Comparison of ENCODE assay signal across 8 cellular contexts in the genomic region with DNA sequence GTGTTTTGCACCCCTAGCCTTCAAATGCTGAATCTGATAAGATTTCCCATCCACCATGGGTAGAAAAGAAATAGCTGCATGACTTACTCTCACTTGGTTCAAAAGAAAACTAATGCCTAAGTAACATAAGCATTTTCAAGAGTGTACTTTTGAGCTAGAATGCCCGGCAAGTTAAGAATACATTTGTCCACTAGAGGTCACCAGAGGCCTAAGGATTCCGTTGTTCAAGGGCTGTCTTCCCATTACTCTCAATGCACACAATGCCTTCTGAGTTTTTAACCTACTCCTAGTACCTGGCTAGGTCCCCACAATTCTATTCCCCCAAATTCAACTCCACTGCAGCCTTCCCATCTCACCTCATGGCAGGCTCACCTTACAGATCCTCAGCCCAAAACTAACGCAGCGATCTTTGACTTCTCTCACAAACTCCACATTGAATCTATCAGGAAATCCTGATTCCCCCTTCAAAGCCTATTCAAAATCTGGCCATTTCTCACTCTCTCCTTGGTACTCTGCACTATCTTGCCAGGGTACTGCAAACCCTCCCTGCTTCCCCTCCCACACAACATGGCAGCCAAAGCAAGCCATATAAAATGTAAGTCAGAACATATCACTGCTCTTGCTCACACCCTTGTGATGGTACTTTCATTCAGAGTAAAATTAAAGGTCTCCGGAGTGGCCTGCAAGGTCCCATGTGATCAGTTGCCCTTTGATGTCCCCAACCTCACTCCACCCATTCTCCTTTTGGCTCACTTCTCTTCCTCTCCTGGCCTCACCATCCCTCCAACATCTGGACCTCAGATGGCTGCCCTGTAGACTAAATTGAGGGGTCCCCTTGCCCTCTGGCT. TPM values are rescaled to one million over a fixed set of nuclear protein-coding genes. Genes with fewer than 3 reads are reported as not detected.
DNase-seq lines count a peak whose midpoint lies in the region; ATAC-seq, FAIRE-seq and TF ChIP-seq lines count a peak whose summit lies in the region.

No MANE protein-coding gene starts in this region.

- CTCF ChIA-PET in A673 (lab: Charles Lee) (interaction anchor here (0.6 to 1.5 kb wide), 5 partner anchors 62 to 1033 kb away, joined by 3 to 27 read pairs (median 4); no protein-coding TSS in a partner anchor), GM12878 (lab: Yijun Ruan, JAX) (interaction anchor here (0.6 to 11.0 kb wide), 48 partner anchors 10 to 1032 kb away, joined by 3 to 300 read pairs (median 4); a partner anchor contains a TSS)

- SMC1A ChIA-PET in GM12878 (lab: Charles Lee; ENCODE audit: uncharacterized antibody, unreplicated experiment): interaction anchor here (0.6 to 8.5 kb wide), 30 partner anchors 8 to 1033 kb away, joined by 3 to 172 read pairs (median 4); a partner anchor contains a TSS

- H3K4me3 ChIP-seq in A673 (ENCODE audit: low read depth, low read length, poor library complexity, severe bottlenecking) (no peak overlapping the region), GM12878 (no peak overlapping the region)

- no TSS peak for BruUV-seq in A673 (replicated peaks; lab: Mats Ljungman, UMichigan)
- BruUV-seq in GM12878 (replicated peaks; lab: Mats Ljungman, UMichigan): no TSS peak

- in situ Hi-C loops in GM12878 (cut with MboI): loop anchor here (5.0 to 10.0 kb wide), 3 partner anchors 200 to 908 kb away; no protein-coding TSS in a partner anchor

- H2AFZ ChIP-seq in GM12878 (ENCODE audit: control insufficient read depth, low read depth, low read length): no peak overlapping the region

- peak; percentile 95 for ATAC-seq in GM18502 (IDR thresholded peaks at IDR 0.05; ENCODE audit: poor library complexity, unreplicated experiment)
- peak; percentile 91 for ATAC-seq in HG02852 (IDR thresholded peaks at IDR 0.05; ENCODE audit: unreplicated experiment)
- ATAC-seq in GM12878: peak; percentile 98

- H3K4me1 ChIP-seq in A673 (ENCODE audit: insufficient read depth, low read length, poor library complexity, severe bottlenecking): no peaks in the 10 kb centered on the region
- no peaks in the 10 kb centered on the region for H3K4me1 ChIP-seq in GM12878 (ENCODE audit: control insufficient read depth, insufficient read depth, low read length)

- H3K27me3 ChIP-seq in A673 (replicated peaks; ENCODE audit: insufficient read depth, low read depth, low read length, poor library complexity) (no peaks in the 10 kb centered on the region), GM12878 (replicated peaks in 1 of 2; ENCODE audit: control insufficient read depth in 2 of 2, insufficient read depth in 2 of 2, low read length in 1 of 2) (no peaks in the 10 kb centered on the region)

- intact Hi-C loops in A673 (cut with micrococcal nuclease; ENCODE audit: unreplicated experiment): loop anchor here (1.0 to 5.0 kb wide), 4 partner anchors 200 to 1030 kb away; no protein-coding TSS in a partner anchor
- intact Hi-C loops in GM12878 (cut with micrococcal nuclease; ENCODE audit: unreplicated experiment): loop anchor here (1.0 to 5.0 kb wide), 5 partner anchors 148 to 1030 kb away; no protein-coding TSS in a partner anchor

- H3K9me3 ChIP-seq in A673 (ENCODE audit: low read depth, low read length, poor library complexity, severe bottlenecking) (no peaks in the 10 kb centered on the region), GM12878 (replicated peaks; ENCODE audit: control insufficient read depth, insufficient read depth, low read length) (no peaks in the 10 kb centered on the region)

- 58% methylated on average over 5 of the region's 5 CpGs for WGBS in GM12878 (ENCODE audit: insufficient coverage, insufficient replicate concordance, low lambda C conversion rate, missing lambda C conversion rate)

- H3K79me2 ChIP-seq in GM12878 (ENCODE audit: control insufficient read depth, insufficient read depth, low read length): no peaks in the 10 kb centered on the region

- RAD21 ChIA-PET in GM12878 (lab: Charles Lee; ENCODE audit: unreplicated experiment): interaction anchor here (0.6 to 5.9 kb wide), 28 partner anchors 9 to 1032 kb away, joined by 3 to 127 read pairs (median 4); a partner anchor contains a TSS

- no peaks in the 10 kb centered on the region for H4K20me1 ChIP-seq in GM12878 (ENCODE audit: control insufficient read depth, insufficient read depth)

- TF ChIP-seq CTCF in A673 (conservative IDR thresholded peaks at IDR 0.05; ENCODE audit: low read depth, low read length) (peak; percentile 74), GM12878 (IDR thresholded peaks at IDR 0.05 in 2 of 3, conservative IDR thresholded peaks at IDR 0.05 in 1 of 3; ENCODE audit: control insufficient read depth in 2 of 3, extremely low read depth in 1 of 3, insufficient read depth in 1 of 3, low read depth in 3 of 3, low read length in 3 of 3) (peak; percentile 57 to 83 (median 75))

- FAIRE-seq in GM12878 (lab: Jason Lieb, UNC): peak; percentile 99

- TF ChIP-seq POLR2A in GM12878 (IDR thresholded peaks at IDR 0.05; ENCODE audit: low read depth, low read length): no peak

- POLR2A ChIA-PET in A673 (lab: Charles Lee; ENCODE audit: low non-redundant PET) (interaction anchor here (0.5 to 0.6 kb wide), 2 partner anchors 205 to 927 kb away, joined by 3 to 6 read pairs; no protein-coding TSS in a partner anchor), GM12878 (lab: Charles Lee) (interaction anchor here (1.5 kb wide), 1 partner anchor 201 kb away, joined by 4 read pairs; no protein-coding TSS in a partner anchor)

- DNase-seq in A673 (ENCODE audit: low spot score) (peak; percentile 77), NCI-H1436 (lab: John Stamatoyannopoulos, UW) (peak; percentile 50), SKM-1 (lab: John Stamatoyannopoulos, UW; ENCODE audit: unreplicated experiment) (peak; percentile 64), GM12878 (ENCODE audit: low read depth, low spot score) (no peak), iPS-NIHi11 (ENCODE audit: low spot score) (peak; percentile 77)
- DNase-seq in stimulated activated CD4-positive, alpha-beta T cell treated with anti-CD3 and anti-CD28 coated beads, Interleukin-12 subunit alpha, Interleukin-12 subunit beta, amount 100 ng/mL, for 48 hours (ENCODE audit: low read depth in 2 of 3, low spot score in 1 of 3): peak in 2 of 3 donors; percentile 20 to 76

- TF ChIP-seq EP300 in GM12878 (IDR thresholded peaks at IDR 0.05; ENCODE audit: borderline replicate concordance in 1 of 2, control insufficient read depth in 1 of 2, low read depth in 2 of 2, low read length in 2 of 2): no peak

- no peak overlapping the region for H3K9ac ChIP-seq in GM12878 (ENCODE audit: control insufficient read depth, insufficient read depth, low read length)

- H3K4me2 ChIP-seq in GM12878 (ENCODE audit: control insufficient read depth, insufficient read depth): no peak overlapping the region

- peaks cover 23% of the 10 kb centered on the region for H3K36me3 ChIP-seq in A673 (ENCODE audit: insufficient read depth, low read length, poor library complexity, severe bottlenecking)
- H3K36me3 ChIP-seq in GM12878 (ENCODE audit: control insufficient read depth in 2 of 2, insufficient read depth in 2 of 2, low read length in 1 of 2): peaks cover 0 to 25% of the 10 kb centered on the region in 2 experiments; a peak in 3 of 4 replicates

- TF ChIP-seq RAD21 in GM12878 (IDR thresholded peaks at IDR 0.05; ENCODE audit: insufficient read depth, low read depth, low read length): peak; percentile 90

- H3K27ac ChIP-seq in A673 (ENCODE audit: low read depth, low read length, poor library complexity, severe bottlenecking) (peak overlapping the region; percentile 11), GM12878 (ENCODE audit: control insufficient read depth, insufficient read depth) (no peak overlapping the region)

TF ChIP-seq in GM12878, 131 proteins besides CTCF, POLR2A, EP300 and RAD21 (continues in another document):
- TF ChIP-seq MEF2B (IDR thresholded peaks at IDR 0.05; ENCODE audit: partially characterized antibody, poor library complexity, severe bottlenecking): no peak

RNA-seq across cellular contexts. Expression of a gene that starts 13.4 kb away (rescaled TPM):
- total RNA-seq in A673 (2021) (48.4 and 49.8 TPM in 2 replicates), GM12878 (2014; rRNA removed) (50.0 and 63.2 TPM in 2 replicates), GM12878 (2014; rRNA removed; fragmentation: Illumina TruSeq; extraction: Trizol) (94.7 and 95.8 TPM in 2 replicates), GM12878 (2021) (68.4 and 71.1 TPM in 2 replicates)
- 33.6 and 40.7 TPM in 2 replicates for total RNA-seq in GM12878 (2013; cell fraction: nucleolus; rRNA removed)
- polyA plus RNA-seq in GM12878 (2011; ENCODE audit: low read depth): 28.3 TPM
- polyA plus RNA-seq in GM12878 (2011; rRNA removed) (62.9 and 91.8 TPM in 2 replicates), GM12878 (2014; fragmentation: Illumina TruSeq; extraction: Trizol) (101 and 129 TPM in 2 replicates), GM12878 (2014; fragmentation: Nextera tagmentation; extraction: Ambion mirVana) (10 to 100 TPM; 46.9 to 61.3 TPM), GM12878 (2014; rRNA removed) (61.5 and 72.5 TPM in 2 replicates), GM12878 (2016; fragmentation: Nextera tagmentation; extraction: Ambion mirVana) (100 to 1,000 TPM in 1 of 2 experiments, 10 to 100 TPM in 1; 96.1 to 103 TPM)
- 22.9 and 24.3 TPM in 2 replicates for polyA plus RNA-seq in GM12878 (2011; cell fraction: cytosol; rRNA removed)
- polyA plus RNA-seq in GM12878 (2011; cell fraction: nucleus; rRNA removed): 34.5 and 49.2 TPM in 2 replicates
- polyA plus RNA-seq in GM12878 (2012): 43.7 and 46.5 TPM in 2 replicates
- 34.4 and 56.9 TPM in 2 replicates for polyA minus RNA-seq in GM12878 (2011; rRNA and poly(A)+ RNA removed)
- polyA minus RNA-seq in GM12878 (2011; cell fraction: cytosol; rRNA and poly(A)+ RNA removed): 16.0 and 22.2 TPM in 2 replicates
- polyA minus RNA-seq in GM12878 (2011; cell fraction: nucleus; rRNA and poly(A)+ RNA removed): 25.8 and 40.1 TPM in 2 replicates

RNA-seq across cellular contexts. Expression of a gene that starts 47.3 kb away (rescaled TPM):
- total RNA-seq in A673 (2021): 43.4 and 48.3 TPM in 2 replicates
- total RNA-seq in GM12878 (2013; cell fraction: nucleolus; rRNA removed): 13.2 and 16.0 TPM in 2 replicates
- 14.2 and 15.3 TPM in 2 replicates for total RNA-seq in GM12878 (2014; rRNA removed)
- total RNA-seq in GM12878 (2014; rRNA removed; fragmentation: Illumina TruSeq; extraction: Trizol): 14.8 and 16.1 TPM in 2 replicates
- 24.6 and 25.9 TPM in 2 replicates for total RNA-seq in GM12878 (2021)
- 2.8 TPM for polyA plus RNA-seq in GM12878 (2011; ENCODE audit: low read depth)
- polyA plus RNA-seq in GM12878 (2011; rRNA removed): 33.1 and 46.1 TPM in 2 replicates
- 9.7 and 12.8 TPM in 2 replicates for polyA plus RNA-seq in GM12878 (2011; cell fraction: cytosol; rRNA removed)
- 12.9 and 14.4 TPM in 2 replicates for polyA plus RNA-seq in GM12878 (2011; cell fraction: nucleus; rRNA removed)
- polyA plus RNA-seq in GM12878 (2012): 4.5 and 8.8 TPM in 2 replicates
- 22.4 and 27.0 TPM in 2 replicates for polyA plus RNA-seq in GM12878 (2014; fragmentation: Illumina TruSeq; extraction: Trizol)
- 10 to 100 TPM in 1 of 2 experiments, 1 to 10 TPM in 1; 3.9 to 10.5 TPM for polyA plus RNA-seq in GM12878 (2014; fragmentation: Nextera tagmentation; extraction: Ambion mirVana)
- 12.3 and 14.3 TPM in 2 replicates for polyA plus RNA-seq in GM12878 (2014; rRNA removed)
- 10 to 100 TPM; 17.3 to 21.4 TPM for polyA plus RNA-seq in GM12878 (2016; fragmentation: Nextera tagmentation; extraction: Ambion mirVana)
- 24.1 and 27.5 TPM in 2 replicates for polyA minus RNA-seq in GM12878 (2011; rRNA and poly(A)+ RNA removed)
- 8.7 and 9.3 TPM in 2 replicates for polyA minus RNA-seq in GM12878 (2011; cell fraction: cytosol; rRNA and poly(A)+ RNA removed)
- polyA minus RNA-seq in GM12878 (2011; cell fraction: nucleus; rRNA and poly(A)+ RNA removed): 7.7 and 9.4 TPM in 2 replicates
